Comparison of ENCODE assay signal across 8 cellular contexts in genomic region chr22:32474635-32475427, GRCh38. TPM values are rescaled to one million over a fixed set of nuclear protein-coding genes. Genes with fewer than 3 reads are reported as not detected.
A peak's percentile ranks its signal among the peaks of the same experiment; 100 is the strongest.
DNase-seq lines count a peak whose midpoint lies in the region; ATAC-seq and TF ChIP-seq lines count a peak whose summit lies in the region.

TSS of gene FBXO7 (plus strand) at chr22:32474811. CDS start at chr22:32475003, 192 bp downstream.

- no peak for TF ChIP-seq CTCF in liver (IDR thresholded peaks at IDR 0.05; ENCODE audit: low read depth, low read length, missing input control)

- TF ChIP-seq RAD21 in liver (IDR thresholded peaks at IDR 0.05) = no peak

- peaks cover 8 to 23% (median 14%) of the 10 kb centered on the region in 11 experiments; a peak in 19 of 22 replicates for H3K36me3 ChIP-seq in BLaER1 treated with 17β-estradiol and CSF1 and Interleukin-3, amounts not matched to agents 10 nM and 100 nM
- H3K36me3 ChIP-seq in liver (ENCODE audit: control insufficient read depth in 4 of 4, insufficient read depth in 3 of 4, low read depth in 1 of 4, low read length in 3 of 4) = peaks cover 0 to 4% (median 0%) of the 10 kb centered on the region in 4 donors

- DNase-seq in NCI-H774 (lab: John Stamatoyannopoulos, UW) (peak; percentile 66), dermis microvascular lymphatic vessel endothelial cell (ENCODE audit: low read depth in 2 of 2) (peak; percentile 83 to 94)
- DNase-seq in activated CD4-positive, alpha-beta T cell treated with anti-CD3 and anti-CD28 coated beads, Interleukin-2, amount 50 U/mL, for 48 hours = peak; percentile 84 to 86
- DNase-seq in stimulated activated CD4-positive, alpha-beta T cell treated with anti-CD3 and anti-CD28 coated beads, Interleukin-4, amount 100 ng/mL, for 24 hours = peak; percentile 86

- peak within 1 kb of the TSS; percentile 69 to 87 (median 84) for H3K4me3 ChIP-seq in BLaER1 treated with 17β-estradiol and CSF1 and Interleukin-3, amounts not matched to agents 10 nM and 100 nM
- H3K4me3 ChIP-seq in liver (ENCODE audit: low read depth in 1 of 3, low read length in 3 of 3) = peak within 1 kb of the TSS; percentile 33 to 90 (median 76)

- H3K9me3 ChIP-seq in BLaER1 treated with 17β-estradiol and CSF1 and Interleukin-3, amounts not matched to agents 10 nM and 100 nM (replicated peaks in 1 of 11) = no peaks in the 10 kb centered on the region
- no peaks in the 10 kb centered on the region for H3K9me3 ChIP-seq in liver (ENCODE audit: control insufficient read depth in 4 of 4, low read length in 3 of 4)

- ATAC-seq in GM19328 (IDR thresholded peaks at IDR 0.05; ENCODE audit: unreplicated experiment) (peak; percentile 67), HG03520 (IDR thresholded peaks at IDR 0.05; ENCODE audit: unreplicated experiment) (peak; percentile 68)

- H3K27me3 ChIP-seq in BLaER1 treated with 17β-estradiol and CSF1 and Interleukin-3, amounts not matched to agents 10 nM and 100 nM = no peaks in the 10 kb centered on the region
- H3K27me3 ChIP-seq in liver (ENCODE audit: control insufficient read depth in 4 of 4, insufficient read depth in 4 of 4, low read length in 3 of 4) = no peaks in the 10 kb centered on the region

- peak within 1 kb of the TSS; percentile 88 to 98 (median 96) for H3K9ac ChIP-seq in BLaER1 treated with 17β-estradiol and CSF1 and Interleukin-3, amounts not matched to agents 10 nM and 100 nM
- H3K9ac ChIP-seq in liver (ENCODE audit: low read depth in 1 of 2, low read length in 2 of 2) = peak within 1 kb of the TSS; percentile 96 to 99

- peak within 1 kb of the TSS; percentile 91 to 98 (median 95) for H3K27ac ChIP-seq in BLaER1 treated with 17β-estradiol and CSF1 and Interleukin-3, amounts not matched to agents 10 nM and 100 nM
- peak within 1 kb of the TSS; percentile 99 to 100 for H3K27ac ChIP-seq in liver (ENCODE audit: low read depth in 1 of 2, low read length in 2 of 2)

- under 1% methylated on average over 90 of the region's 90 CpGs for WGBS in liver

- H3K4me1 ChIP-seq in BLaER1 treated with 17β-estradiol and CSF1 and Interleukin-3, amounts not matched to agents 10 nM and 100 nM = peaks cover 22 to 51% (median 29%) of the 10 kb centered on the region in 10 experiments
- H3K4me1 ChIP-seq in liver (ENCODE audit: control insufficient read depth in 4 of 4, insufficient read depth in 4 of 4, low read length in 3 of 4) = peaks cover 5 to 29% (median 22%) of the 10 kb centered on the region in 4 donors

- H3K4me2 ChIP-seq in BLaER1 treated with 17β-estradiol and CSF1 and Interleukin-3, amounts not matched to agents 10 nM and 100 nM = peak within 1 kb of the TSS; percentile 79 to 95 (median 87)

- H4K20me1 ChIP-seq in BLaER1 treated with 17β-estradiol and CSF1 and Interleukin-3, amounts not matched to agents 10 nM and 100 nM = peaks cover 43 to 50% (median 45%) of the 10 kb centered on the region in 11 experiments

TF ChIP-seq in liver, 16 proteins besides CTCF, POLR2A, EP300 and RAD21:
- TF ChIP-seq TAF1 (conservative IDR thresholded peaks at IDR 0.05) (peak; percentile 35), RXRA (IDR thresholded peaks at IDR 0.05) (peak in 1 of 2 donors; percentile 44), REST (IDR thresholded peaks at IDR 0.05) (peak; percentile 62), HNF4A (conservative IDR thresholded peaks at IDR 0.05) (peak in 1 of 2 donors; percentile 34), YY1 (IDR thresholded peaks at IDR 0.05) (peak; percentile 83), NR2F2 (IDR thresholded peaks at IDR 0.05) (peak; percentile 12), MAX (IDR thresholded peaks at IDR 0.05) (no peak), SP1 (IDR thresholded peaks at IDR 0.05) (peak; percentile 38), GABPA (IDR thresholded peaks at IDR 0.05 in 1 of 2, conservative IDR thresholded peaks at IDR 0.05 in 1 of 2) (no peak), FOXA1 (IDR thresholded peaks at IDR 0.05) (no peak)

RNA-seq across cellular contexts. Expression of gene FBXO7, which starts in this region (rescaled TPM):
- total RNA-seq in dermis microvascular lymphatic vessel endothelial cell (43.6 and 72.6 TPM in 2 replicates), liver (100 to 1,000 TPM in 1 of 2 donors, 10 to 100 TPM in 1; 54.6 to 179 TPM)
- 10 to 100 TPM; 37.9 to 47.0 TPM for polyA plus RNA-seq in liver

Comparison
In these comparisons a context has a peak if more than half of its experiments do, and no peak if none do; other contexts are left out.
1. Peak in every context shown above with its lines: DNase-seq, ATAC-seq, H3K4me3 ChIP-seq and H3K27ac ChIP-seq.